Comparison of ENCODE assay signal across 1 cellular context in the genomic region with DNA sequence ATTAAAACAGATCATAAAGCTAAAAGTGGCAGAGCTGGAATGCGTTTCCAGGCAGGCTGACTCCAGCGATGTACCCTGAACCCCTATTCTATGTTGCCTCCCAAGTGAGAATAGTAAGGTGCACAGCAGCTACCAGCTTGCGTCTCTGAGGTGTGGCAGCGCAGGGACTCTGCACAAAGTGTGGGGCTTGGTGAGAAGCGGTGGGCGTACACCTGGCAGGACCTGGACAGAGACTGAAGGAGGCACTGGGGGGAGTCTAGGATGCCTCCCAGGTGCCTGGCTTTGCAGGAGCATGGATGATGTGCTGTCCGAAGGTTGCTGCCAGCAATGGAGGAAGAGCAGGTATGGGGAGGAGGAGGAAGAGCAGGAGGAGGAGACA.
TF ChIP-seq lines count a peak whose summit lies in the region.

No MANE protein-coding gene starts in this region.

TF ChIP-seq in IMR-90, 13 proteins besides CTCF, POLR2A, EP300 and RAD21:
- TF ChIP-seq BHLHE40 (IDR thresholded peaks at IDR 0.05; ENCODE audit: low read depth, low read length) (no peak), CEBPB (IDR thresholded peaks at IDR 0.05; ENCODE audit: low read depth, low read length) (no peak), MAFK (IDR thresholded peaks at IDR 0.05; ENCODE audit: low read depth, low read length) (no peak), RFX5 (IDR thresholded peaks at IDR 0.05; ENCODE audit: low read depth, low read length) (no peak), SMC3 (IDR thresholded peaks at IDR 0.05; ENCODE audit: low read depth, low read length) (no peak), FOS (IDR thresholded peaks at IDR 0.05; ENCODE audit: low read depth, low read length) (no peak), CHD1 (IDR thresholded peaks at IDR 0.05; ENCODE audit: low read depth, low read length) (no peak), NFE2L2 (IDR thresholded peaks at IDR 0.05; ENCODE audit: low read depth, low read length) (no peak)
